Comparison of ENCODE assay signal across 1 cellular context in the genomic region with DNA sequence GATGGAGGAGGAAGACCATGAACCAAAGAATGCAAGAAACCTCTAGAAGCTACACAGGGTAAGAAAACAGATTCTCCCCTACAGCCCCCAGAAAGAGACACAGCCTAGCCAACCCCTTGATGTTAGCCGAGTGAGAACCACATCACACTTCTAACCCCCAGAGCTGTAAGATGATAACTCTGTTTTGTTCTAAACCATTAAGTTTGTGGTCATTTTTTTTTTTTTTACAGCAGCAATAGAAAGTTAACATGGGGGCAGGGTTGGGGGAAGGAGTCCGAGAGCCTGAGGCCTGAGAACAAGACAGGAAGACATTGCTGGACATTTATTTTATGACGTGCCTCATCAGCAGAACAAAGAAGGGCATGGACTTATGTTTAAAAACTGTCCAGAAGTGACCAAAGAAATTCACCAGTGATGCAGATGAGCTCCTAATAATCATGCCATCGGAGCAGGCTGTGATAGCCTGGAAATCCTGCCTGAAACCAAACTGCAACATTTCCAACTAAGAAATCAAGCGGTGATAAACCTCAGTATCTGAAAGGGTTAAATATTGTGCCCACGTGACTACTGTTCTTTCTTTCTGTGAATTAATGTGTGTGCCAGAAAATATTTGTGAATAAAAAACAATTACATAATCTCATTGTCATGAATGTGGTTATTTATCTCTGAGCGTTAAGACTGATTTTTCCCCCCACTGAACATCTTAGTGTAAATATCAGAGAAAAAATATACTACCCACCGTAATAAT.
A peak's percentile ranks its signal among the peaks of the same experiment; 100 is the strongest.
TF ChIP-seq lines count a peak whose summit lies in the region.

No MANE protein-coding gene starts in this region.

TF ChIP-seq in K562, 482 proteins besides CTCF, POLR2A, EP300 and RAD21:
- TF ChIP-seq, protein P1, sequence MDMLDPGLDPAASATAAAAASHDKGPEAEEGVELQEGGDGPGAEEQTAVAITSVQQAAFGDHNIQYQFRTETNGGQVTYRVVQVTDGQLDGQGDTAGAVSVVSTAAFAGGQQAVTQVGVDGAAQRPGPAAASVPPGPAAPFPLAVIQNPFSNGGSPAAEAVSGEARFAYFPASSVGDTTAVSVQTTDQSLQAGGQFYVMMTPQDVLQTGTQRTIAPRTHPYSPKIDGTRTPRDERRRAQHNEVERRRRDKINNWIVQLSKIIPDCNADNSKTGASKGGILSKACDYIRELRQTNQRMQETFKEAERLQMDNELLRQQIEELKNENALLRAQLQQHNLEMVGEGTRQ (CRISPR knock-in tag; IDR thresholded peaks at IDR 0.05), result peak; percentile 18; the same call in 1 of the 2 replicates
- TF ChIP-seq U2AF2 (optimal IDR thresholded peaks at IDR 0.05; ENCODE audit: low read depth, low read length), result no peak
